Comparison of ENCODE assay signal across 8 cellular contexts in genomic region chr18:26226229-26227050, GRCh38. TPM values are rescaled to one million over a fixed set of nuclear protein-coding genes. Genes with fewer than 3 reads are reported as not detected.
DNase-seq lines count a peak whose midpoint lies in the region; ATAC-seq, FAIRE-seq and TF ChIP-seq lines count a peak whose summit lies in the region.

TSS of gene TAF4B (plus strand) at chr18:26226445. CDS start at chr18:26226934, 489 bp downstream.

- peak within 1 kb of the TSS; percentile 45 for H2AFZ ChIP-seq in neural cell (ENCODE audit: low read depth, low read length)

- DNase-seq in H54 (ENCODE audit: insufficient read length, low spot score) (peak; percentile 74), LoVo (ENCODE audit: low spot score) (peak; percentile 96), SHP77 treated with DMSO at 0.1 percent for 48 hours (lab: John Stamatoyannopoulos, UW) (peak; percentile 79), fibroblast of villous mesenchyme (ENCODE audit: low read depth) (peak; percentile 91)
- peak; percentile 98 for DNase-seq in activated effector memory CD4-positive, alpha-beta T cell treated with anti-CD3 and anti-CD28 coated beads, Interleukin-2, amount 50 U/mL, for 16 hours
- DNase-seq in stimulated activated naive CD8-positive, alpha-beta T cell treated with anti-CD3 and anti-CD28 coated beads, Interleukin-15, amount 100 ng/mL, for 72 hours, result peak; percentile 94

- H3K9me3 ChIP-seq in ES-I3 (ENCODE audit: control insufficient read depth, insufficient read depth, low read length) (no peaks in the 10 kb centered on the region; the same call in 1 of the 2 replicates), neural cell (ENCODE audit: low read length) (no peaks in the 10 kb centered on the region)

- no peaks in the 10 kb centered on the region for H3K27me3 Mint-ChIP-seq in stimulated activated naive CD8-positive, alpha-beta T cell treated with anti-CD3 and anti-CD28 coated beads, Interleukin-15, amount 100 ng/mL, for 72 hours

- peak within 1 kb of the TSS; percentile 96 for H3K9ac ChIP-seq in ES-I3 (ENCODE audit: low read depth, low read length)
- H3K9ac ChIP-seq in neural cell (ENCODE audit: low read length), result peak within 1 kb of the TSS; percentile 50

- no peaks in the 10 kb centered on the region for H3K4me1 ChIP-seq in ES-I3 (ENCODE audit: insufficient read depth, low read length)

- TF ChIP-seq EP300 in neural cell (conservative IDR thresholded peaks at IDR 0.05; ENCODE audit: poor library complexity, severe bottlenecking), result peak; percentile 20

- no peaks in the 10 kb centered on the region for H3F3A ChIP-seq in neural cell (ENCODE audit: insufficient read depth, low read length, poor library complexity, severe bottlenecking)

- FAIRE-seq in H54 (lab: Jason Lieb, UNC), result peak; percentile 82

- TF ChIP-seq CTCF in fibroblast of villous mesenchyme (IDR thresholded peaks at IDR 0.05; ENCODE audit: insufficient read depth, low read depth, low read length) (no peak), neural cell (IDR thresholded peaks at IDR 0.05; ENCODE audit: poor library complexity, severe bottlenecking) (no peak)

- TF ChIP-seq RAD21 in neural cell (conservative IDR thresholded peaks at IDR 0.05), result peak; percentile 49

- H3K4me3 Mint-ChIP-seq in stimulated activated naive CD8-positive, alpha-beta T cell treated with anti-CD3 and anti-CD28 coated beads, Interleukin-15, amount 100 ng/mL, for 72 hours, result peak within 1 kb of the TSS; percentile 94 to 96

- ATAC-seq in stimulated activated naive CD8-positive, alpha-beta T cell treated with anti-CD3 and anti-CD28 coated beads, Interleukin-15, amount 100 ng/mL, for 72 hours, result peak; percentile 91

- peak within 1 kb of the TSS; percentile 89 for H3K4me2 ChIP-seq in neural cell (ENCODE audit: low read length)

- TF ChIP-seq POLR2A in H54 (IDR thresholded peaks at IDR 0.05; ENCODE audit: low read depth, low read length), result no peak

- peaks cover 14% of the 10 kb centered on the region for H3K27me3 ChIP-seq in neural cell (ENCODE audit: insufficient read depth, low read depth, low read length)

- H3K4me3 ChIP-seq in fibroblast of villous mesenchyme (ENCODE audit: low read depth, low read length) (peak within 1 kb of the TSS; percentile 75), neural cell (ENCODE audit: low read length) (peak within 1 kb of the TSS; percentile 98)

- no peaks in the 10 kb centered on the region for H4K20me1 ChIP-seq in neural cell (ENCODE audit: insufficient read depth)

- no peaks in the 10 kb centered on the region for H3K79me2 ChIP-seq in neural cell (replicated peaks; ENCODE audit: insufficient read depth, low read length)

- no peak within 1 kb of the TSS for H3K27ac ChIP-seq in neural cell (ENCODE audit: low read length)

- H3K4me1 Mint-ChIP-seq in stimulated activated naive CD8-positive, alpha-beta T cell treated with anti-CD3 and anti-CD28 coated beads, Interleukin-15, amount 100 ng/mL, for 72 hours, result peaks cover 34% of the 10 kb centered on the region

- H3K9me3 Mint-ChIP-seq in stimulated activated naive CD8-positive, alpha-beta T cell treated with anti-CD3 and anti-CD28 coated beads, Interleukin-15, amount 100 ng/mL, for 72 hours, result no peaks in the 10 kb centered on the region

- H3K36me3 ChIP-seq in ES-I3 (ENCODE audit: insufficient read depth, low read length), result no peaks in the 10 kb centered on the region
- H3K36me3 ChIP-seq in neural cell (ENCODE audit: insufficient read depth, low read length), result no peaks in the 10 kb centered on the region

- peak within 1 kb of the TSS; percentile 99 for H3K27ac Mint-ChIP-seq in stimulated activated naive CD8-positive, alpha-beta T cell treated with anti-CD3 and anti-CD28 coated beads, Interleukin-15, amount 100 ng/mL, for 72 hours

- no peaks in the 10 kb centered on the region for H3K9me2 ChIP-seq in neural cell (ENCODE audit: insufficient read depth, low read length)

TF ChIP-seq in neural cell, 6 proteins besides CTCF, POLR2A, EP300 and RAD21:
- TF ChIP-seq EZH2 (IDR thresholded peaks at IDR 0.05; ENCODE audit: borderline replicate concordance, insufficient read depth, low read length, poor library complexity, severe bottlenecking) (no peak), TAF1 (IDR thresholded peaks at IDR 0.05; ENCODE audit: low read depth) (no peak), REST (IDR thresholded peaks at IDR 0.05; ENCODE audit: borderline replicate concordance) (peak; percentile 18), SMC3 (conservative IDR thresholded peaks at IDR 0.05; ENCODE audit: poor library complexity) (peak; percentile 56), POLR2AphosphoS5 (IDR thresholded peaks at IDR 0.05) (no peak), MXI1 (conservative IDR thresholded peaks at IDR 0.05; ENCODE audit: poor library complexity, severe bottlenecking) (peak; percentile 99)

RNA-seq across cellular contexts. Expression of gene TAF4B, which starts in this region (rescaled TPM):
- total RNA-seq in fibroblast of villous mesenchyme, result 0.64 and 0.86 TPM in 2 replicates
- 0.08 and 0.38 TPM in 2 replicates for polyA plus RNA-seq in neural cell
- 0.97 and 1.4 TPM in 2 replicates for polyA minus RNA-seq in neural cell

Comparison
In these comparisons a context has a peak if more than half of its experiments do, and no peak if none do; other contexts are left out.
1. Peak in DNase-seq and H3K4me3 ChIP-seq in fibroblast of villous mesenchyme; RNA of the gene not detected or under 1 TPM.